9 cellular contexts compared by ENCODE assay signal in the genomic region with DNA sequence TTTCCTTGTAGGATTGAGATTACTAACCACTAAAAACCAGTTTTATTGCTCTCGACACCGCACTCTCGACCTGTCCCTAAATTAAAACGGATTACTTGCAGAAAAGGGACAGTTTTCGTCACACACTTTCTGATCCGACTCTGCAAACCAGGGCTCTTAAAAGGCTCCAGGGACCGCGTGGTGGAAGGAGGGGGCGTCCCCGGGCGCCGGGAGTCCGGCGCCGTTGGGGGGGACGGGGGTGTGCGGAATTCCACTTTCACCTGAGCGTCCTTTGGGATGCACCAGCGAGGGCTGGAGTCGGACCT. TPM values are rescaled to one million over a fixed set of nuclear protein-coding genes. Genes with fewer than 3 reads are reported as not detected.
A peak's percentile ranks its signal among the peaks of the same experiment; 100 is the strongest.
DNase-seq lines count a peak whose midpoint lies in the region; ATAC-seq, FAIRE-seq and TF ChIP-seq lines count a peak whose summit lies in the region.
"Had no signal": no experiment of that assay in that cellular context is flagged by ENCODE, and none has a peak within 500 bp of the region (broad histone marks: within the 10 kb centered on the region; RNA-seq: fewer than 3 reads in every experiment).

No MANE protein-coding gene starts in this region.

- H3K9me1 ChIP-seq in K562 (ENCODE audit: control insufficient read depth, insufficient read depth, low read length), result no peaks in the 10 kb centered on the region

- H3K36me3 ChIP-seq in K562 (ENCODE audit: control insufficient read depth, insufficient read depth, low read length) (no peaks in the 10 kb centered on the region), testis (ENCODE audit: low read depth, missing control alignments) (no peaks in the 10 kb centered on the region)

- in situ Hi-C loops in K562 (cut with MboI), result no loop called here

- peak overlapping the region; percentile 69 to 91 for H3K9ac ChIP-seq in K562 (ENCODE audit: insufficient read depth in 1 of 2, low read depth in 2 of 2, low read length in 2 of 2)

- CTCF ChIA-PET in K562 (lab: Yijun Ruan, JAX; ENCODE audit: low intra/inter-chr PET ratio), result no interaction called here

- peaks cover 5% of the 10 kb centered on the region for H3K9me3 ChIP-seq in K562 (replicated peaks; ENCODE audit: control insufficient read depth, insufficient read depth, low read depth, low read length)
- H3K9me3 ChIP-seq in testis, result no peaks in the 10 kb centered on the region

- no peaks in the 10 kb centered on the region for H4K20me1 ChIP-seq in K562 (replicated peaks; ENCODE audit: control insufficient read depth, insufficient read depth, low read length)

- 1% methylated on average over 20 of the region's 20 CpGs for WGBS in K562 (ENCODE audit: insufficient coverage, low coverage, missing lambda C conversion rate)
- WGBS in testis, 2 donors, result 1 to 3% methylated on average over 20 of the region's 20 CpGs

- TF ChIP-seq RAD21 in K562 (CRISPR knock-in tag; conservative IDR thresholded peaks at IDR 0.05 in 1 of 2, IDR thresholded peaks at IDR 0.05 in 1 of 2), result no peak

- TF ChIP-seq POLR2A in K562 (conservative IDR thresholded peaks at IDR 0.05) (no peak), testis (IDR thresholded peaks at IDR 0.05) (no peak)

- H3K4me3 ChIP-seq in K562, result peak overlapping the region; percentile 63
- H3K4me3 ChIP-seq in testis, result peak overlapping the region; percentile 69 to 74

- TF ChIP-seq CTCF in K562 (IDR thresholded peaks at IDR 0.05 in 2 of 3, conservative IDR thresholded peaks at IDR 0.05 in 1 of 3; ENCODE audit: insufficient read depth in 2 of 3, low read depth in 1 of 3, low read length in 3 of 3), result no peak
- no peak for TF ChIP-seq CTCF in testis (IDR thresholded peaks at IDR 0.05)

- TSS peak; percentile 62 for BruUV-seq in K562 (replicated peaks; lab: Mats Ljungman, UMichigan)

- intact Hi-C loops in K562 (cut with micrococcal nuclease) (loop anchor here (5.0 kb wide), 1 partner anchor 50 kb away; a partner anchor contains a TSS), left colon (cut with DNase I, micrococcal nuclease) (no loop called here), testis (cut with DNase I; ENCODE audit: low total_unique reads) (no loop called here)

- no peaks in the 10 kb centered on the region for H3K79me2 ChIP-seq in K562 (ENCODE audit: control insufficient read depth, insufficient read depth, low read length)

- no peak for TF ChIP-seq EP300 in K562 (IDR thresholded peaks at IDR 0.05; ENCODE audit: low read length)

- H2AFZ ChIP-seq in K562 (ENCODE audit: low read depth, low read length), result peak overlapping the region; percentile 94

- H3K4me2 ChIP-seq in K562 (ENCODE audit: insufficient read depth, low read length), result peak overlapping the region; percentile 84

- peak; percentile 51 for FAIRE-seq in K562 (lab: Jason Lieb, UNC)
- FAIRE-seq: A204.1 had no signal

- POLR2A ChIA-PET in K562 (lab: Yijun Ruan, JAX), result interaction anchor here (0.8 to 1.6 kb wide), 6 partner anchors 12 to 112 kb away, joined by 3 to 4 read pairs (median 3); no protein-coding TSS in a partner anchor

- H3K27me3 ChIP-seq in K562 (ENCODE audit: control insufficient read depth in 2 of 2, insufficient read depth in 2 of 2, low read length in 2 of 2) (no peaks in the 10 kb centered on the region), testis (no peaks in the 10 kb centered on the region)

- H3K4me1 ChIP-seq in K562 (replicated peaks in 1 of 2; ENCODE audit: control insufficient read depth in 2 of 2, insufficient read depth in 2 of 2, low read length in 2 of 2) (peaks cover 14 to 15% of the 10 kb centered on the region in 2 experiments), testis (no peaks in the 10 kb centered on the region)

- ATAC-seq in K562, result peak; percentile 59
- ATAC-seq in left colon, result peak; percentile 4
- ATAC-seq in GM21529 (IDR thresholded peaks at IDR 0.05; ENCODE audit: unreplicated experiment), result no peak

- H3K27ac ChIP-seq in K562 (ENCODE audit: extremely low read depth, low read depth, low read length), result peak overlapping the region; percentile 76
- H3K27ac ChIP-seq in testis, result peak overlapping the region in 1 of 2 donors; percentile 43

- DNase-seq in DMS53 (lab: John Stamatoyannopoulos, UW) (peak; percentile 69), DMS53 treated with DMSO at 0.1 percent for 48 hours (lab: John Stamatoyannopoulos, UW; ENCODE audit: unreplicated experiment) (no peak), NCI-H2227 treated with DMSO at 0.1 percent for 48 hours (lab: John Stamatoyannopoulos, UW) (peak; percentile 19), K562 (ENCODE audit: extremely low read depth in 1 of 4, low spot score in 3 of 4) (peak; percentile 26 to 64 (median 43)), left colon (no peak), testis (peak; percentile 20), NCI-H510A (lab: John Stamatoyannopoulos, UW) (no peak)

RNA-seq across cellular contexts. Expression of a gene that starts 0.7 kb away (rescaled TPM):
- 0.51 and 1.5 TPM in 2 replicates for total RNA-seq in K562 (2011; cell fraction: chromatin; rRNA removed; ENCODE audit: low replicate concordance)
- 0.17 and 0.26 TPM in 2 replicates for total RNA-seq in K562 (2011; cell fraction: nucleolus; rRNA removed)
- 0.31 and 0.59 TPM in 2 replicates for total RNA-seq in K562 (2011; cell fraction: nucleoplasm; rRNA removed)
- 0.41 TPM in 2 replicates for total RNA-seq in K562 (2014; rRNA removed)
- 0.55 and 0.67 TPM in 2 replicates for total RNA-seq in K562 (2014; rRNA removed; fragmentation: Illumina TruSeq; extraction: Trizol)
- 0.41 and 0.51 TPM in 2 replicates for total RNA-seq in K562 (2015; rRNA removed; fragmentation: Illumina TruSeq; extraction: Trizol)
- 0.54 and 0.64 TPM in 2 replicates for total RNA-seq in K562 (2021)
- 0.18 and 0.31 TPM in 2 replicates for polyA plus RNA-seq in K562 (2011; rRNA removed)
- 0.10 TPM in 1 of 2 replicates, not detected in the other for polyA plus RNA-seq in K562 (2011; cell fraction: cytosol; rRNA removed)
- polyA plus RNA-seq in K562 (2011; cell fraction: nucleus; rRNA removed), result 0.14 and 0.18 TPM in 2 replicates
- 0.43 and 0.50 TPM in 2 replicates for polyA plus RNA-seq in K562 (2012)
- 0.55 and 0.58 TPM in 2 replicates for polyA plus RNA-seq in K562 (2014; fragmentation: Illumina TruSeq; extraction: Trizol)
- polyA plus RNA-seq in K562 (2014; fragmentation: Nextera tagmentation; extraction: Ambion mirVana), result 1 to 10 TPM in 1 of 2 experiments, under 1 TPM in 1; 0.53 to 1.1 TPM
- 0.25 and 0.43 TPM in 2 replicates for polyA plus RNA-seq in K562 (2014; rRNA removed)
- 0.15 and 0.42 TPM in 2 replicates for polyA minus RNA-seq in K562 (2011; rRNA and poly(A)+ RNA removed)
- polyA minus RNA-seq in K562 (2011; cell fraction: cytosol; rRNA and poly(A)+ RNA removed), result 0.27 and 0.38 TPM in 2 replicates
- polyA minus RNA-seq in K562 (2011; cell fraction: nucleus; rRNA and poly(A)+ RNA removed), result 0.22 and 0.27 TPM in 2 replicates
- total RNA-seq in left colon, result under 1 TPM in 1 of 2 donors, not detected in 1; 0.06 TPM
- total RNA-seq in testis, result 1 to 10 TPM; 5.3 to 9.4 TPM
- 21.2 TPM for polyA plus RNA-seq in testis (ENCODE audit: insufficient read depth, low read depth, low replicate concordance)

RNA-seq across cellular contexts. Expression of a gene that starts 44.2 kb away (rescaled TPM):
- 0.16 TPM in 1 of 2 replicates, not detected in the other for total RNA-seq in K562 (2011; cell fraction: chromatin; rRNA removed; ENCODE audit: low replicate concordance)
- total RNA-seq in K562 (2011; cell fraction: nucleolus; rRNA removed), result not detected in 2 replicates
- total RNA-seq in K562 (2011; cell fraction: nucleoplasm; rRNA removed), result not detected in 2 replicates
- not detected in 2 replicates for total RNA-seq in K562 (2014; rRNA removed)
- total RNA-seq in K562 (2014; rRNA removed; fragmentation: Illumina TruSeq; extraction: Trizol), result not detected in 2 replicates
- total RNA-seq in K562 (2015; rRNA removed; fragmentation: Illumina TruSeq; extraction: Trizol), result not detected in 2 replicates
- total RNA-seq in K562 (2021), result 0.11 TPM in 1 of 2 replicates, not detected in the other
- polyA plus RNA-seq in K562 (2011; rRNA removed), result 0.04 TPM in 1 of 2 replicates, not detected in the other
- polyA plus RNA-seq in K562 (2011; cell fraction: cytosol; rRNA removed), result 0.07 TPM in 1 of 2 replicates, not detected in the other
- polyA plus RNA-seq in K562 (2011; cell fraction: nucleus; rRNA removed), result not detected in 2 replicates
- polyA plus RNA-seq in K562 (2012), result not detected in 2 replicates
- polyA plus RNA-seq in K562 (2014; fragmentation: Illumina TruSeq; extraction: Trizol), result 0.07 TPM in 1 of 2 replicates, not detected in the other
- polyA plus RNA-seq in K562 (2014; fragmentation: Nextera tagmentation; extraction: Ambion mirVana), result under 1 TPM; 0.01 TPM
- not detected in 2 replicates for polyA plus RNA-seq in K562 (2014; rRNA removed)
- not detected in 2 replicates for polyA minus RNA-seq in K562 (2011; rRNA and poly(A)+ RNA removed)
- not detected in 2 replicates for polyA minus RNA-seq in K562 (2011; cell fraction: cytosol; rRNA and poly(A)+ RNA removed)
- not detected in 2 replicates for polyA minus RNA-seq in K562 (2011; cell fraction: nucleus; rRNA and poly(A)+ RNA removed)
- total RNA-seq in left colon, result not detected
- 1 to 10 TPM; 1.0 to 1.2 TPM for total RNA-seq in testis
- 0.90 TPM for polyA plus RNA-seq in testis (ENCODE audit: insufficient read depth, low read depth, low replicate concordance)

RNA-seq across cellular contexts. Expression of a gene that starts 49.2 kb away (rescaled TPM):
- 49.5 and 138 TPM in 2 replicates for total RNA-seq in K562 (2011; cell fraction: chromatin; rRNA removed; ENCODE audit: low replicate concordance)
- 18.3 and 30.9 TPM in 2 replicates for total RNA-seq in K562 (2011; cell fraction: nucleolus; rRNA removed)
- total RNA-seq in K562 (2011; cell fraction: nucleoplasm; rRNA removed), result 67.9 and 97.6 TPM in 2 replicates
- total RNA-seq in K562 (2014; rRNA removed) (11.2 and 18.8 TPM in 2 replicates), K562 (2014; rRNA removed; fragmentation: Illumina TruSeq; extraction: Trizol) (29.7 and 29.8 TPM in 2 replicates), K562 (2015; rRNA removed; fragmentation: Illumina TruSeq; extraction: Trizol) (22.0 and 27.1 TPM in 2 replicates), K562 (2021) (18.1 and 21.5 TPM in 2 replicates), left colon (under 1 TPM in 1 of 2 donors, not detected in 1; 0.18 TPM), testis (1 to 10 TPM; 6.9 to 8.7 TPM)
- polyA plus RNA-seq in K562 (2011; rRNA removed) (46.9 and 64.9 TPM in 2 replicates), K562 (2014; fragmentation: Illumina TruSeq; extraction: Trizol) (20.6 and 31.5 TPM in 2 replicates), K562 (2014; fragmentation: Nextera tagmentation; extraction: Ambion mirVana) (10 to 100 TPM; 12.4 to 16.2 TPM), K562 (2014; rRNA removed) (25.0 and 29.9 TPM in 2 replicates), testis (ENCODE audit: insufficient read depth, low read depth, low replicate concordance) (5.4 TPM)
- polyA plus RNA-seq in K562 (2011; cell fraction: cytosol; rRNA removed), result 3.7 and 6.8 TPM in 2 replicates
- polyA plus RNA-seq in K562 (2011; cell fraction: nucleus; rRNA removed), result 83.3 and 135 TPM in 2 replicates
- polyA plus RNA-seq in K562 (2012), result 8.3 and 18.2 TPM in 2 replicates
- 20.9 and 28.4 TPM in 2 replicates for polyA minus RNA-seq in K562 (2011; rRNA and poly(A)+ RNA removed)
- 7.8 and 9.1 TPM in 2 replicates for polyA minus RNA-seq in K562 (2011; cell fraction: cytosol; rRNA and poly(A)+ RNA removed)
- polyA minus RNA-seq in K562 (2011; cell fraction: nucleus; rRNA and poly(A)+ RNA removed), result 20.5 and 38.4 TPM in 2 replicates

Comparison
In these comparisons a context has a peak if more than half of its experiments do, and no peak if none do; other contexts are left out.
1. DNase-seq: peak in DMS53 (single experiment), NCI-H2227 treated with DMSO at 0.1 percent for 48 hours (single experiment), K562 (4 of 4) and testis (single experiment); none in DMS53 treated with DMSO at 0.1 percent for 48 hours (single experiment), left colon (0 of 2) and NCI-H510A (single experiment).
2. RNA of a gene that starts 49.2 kb away (total RNA-seq): 11.2 to 138 TPM in K562 and 6.9 to 8.7 TPM in testis; 0.18 TPM in left colon; every median in the first group is over 4 times any median in the second.